16 cellular contexts compared by ENCODE assay signal in genomic region chr5:14325369-14325768, GRCh38.
DNase-seq lines count a peak whose midpoint lies in the region; ATAC-seq, FAIRE-seq and TF ChIP-seq lines count a peak whose summit lies in the region.
"Had no signal": no experiment of that assay in that cellular context is flagged by ENCODE, and none has a peak within 500 bp of the region (broad histone marks: within the 10 kb centered on the region; RNA-seq: fewer than 3 reads in every experiment).

No MANE protein-coding gene starts in this region.

- no peak overlapping the region for H3K4me3 ChIP-seq in choroid plexus epithelial cell (ENCODE audit: low read depth, low read length)

- peak overlapping the region; percentile 63; the same call in 1 of the 2 replicates for H3K27ac Mint-ChIP-seq in HFFc6
- peak overlapping the region; percentile 91 for H3K27ac Mint-ChIP-seq in nephron progenitor cell
- H3K27ac Mint-ChIP-seq: CD4-positive, alpha-beta T cell had no signal

- H3K4me1 Mint-ChIP-seq in HFFc6 (ENCODE audit: low read depth) (peaks cover 78% of the 10 kb centered on the region), nephron progenitor cell (peaks cover 47% of the 10 kb centered on the region)

- DNase-seq in NCI-H2107 (lab: John Stamatoyannopoulos, UW) (peak; percentile 27), NCI-H2107 treated with DMSO at 0.1 percent for 48 hours (lab: John Stamatoyannopoulos, UW; ENCODE audit: unreplicated experiment) (no peak), HFFc6 (no peak), choroid plexus epithelial cell (ENCODE audit: low read depth) (peak; percentile 45), nephron progenitor cell (no peak), frontal cortex (ENCODE audit: low spot score in 2 of 2) (no peak), sciatic nerve (ENCODE audit: low spot score) (no peak)
- no peak for DNase-seq in activated CD8-positive, alpha-beta memory T cell treated with anti-CD3 and anti-CD28 coated beads, Interleukin-2, amount 50 U/mL, for 4 hours
- DNase-seq: BE2C; CD4-positive, alpha-beta T cell; Kasumi-1; NCI-H1105; NCI-H1694 treated with DMSO at 0.1 percent for 48 hours; SHP77 treated with DMSO at 0.1 percent for 48 hours had no signal

- H3K36me3 Mint-ChIP-seq in HFFc6 (ENCODE audit: low read depth) (peaks cover 65% of the 10 kb centered on the region), nephron progenitor cell (ENCODE audit: low read depth) (peaks cover 56% of the 10 kb centered on the region)

- FAIRE-seq in frontal cortex (lab: Jason Lieb, UNC): no peak
- FAIRE-seq: GM19239, H54 had no signal

- intact Hi-C loops in sciatic nerve (cut with DNase I): no loop called here

- H3K9me3 Mint-ChIP-seq in HFFc6 (peaks cover 4% of the 10 kb centered on the region; the same call in 1 of the 2 replicates), nephron progenitor cell (peaks cover 13% of the 10 kb centered on the region)

- no peak for ATAC-seq in sciatic nerve

- H3K4me3 Mint-ChIP-seq in HFFc6 (no peak overlapping the region; the same call in 1 of the 2 replicates), nephron progenitor cell (no peak overlapping the region)
- H3K4me3 Mint-ChIP-seq: CD4-positive, alpha-beta T cell had no signal

- H3K27me3 Mint-ChIP-seq in HFFc6 (ENCODE audit: insufficient read depth) (peaks cover 25% of the 10 kb centered on the region), nephron progenitor cell (ENCODE audit: low read depth, poor library complexity) (peaks cover 2% of the 10 kb centered on the region)
- H3K27me3 Mint-ChIP-seq: CD4-positive, alpha-beta T cell had no signal

- TF ChIP-seq CTCF in HFFc6 (IDR thresholded peaks at IDR 0.05) (no peak), choroid plexus epithelial cell (conservative IDR thresholded peaks at IDR 0.05; ENCODE audit: low read depth, low read length) (no peak), nephron progenitor cell (IDR thresholded peaks at IDR 0.05) (no peak)

Comparison
In these comparisons a context has a peak if more than half of its experiments do, and no peak if none do; other contexts are left out.
1. DNase-seq: peak in NCI-H2107 (single experiment) and choroid plexus epithelial cell (single experiment); none in NCI-H2107 treated with DMSO at 0.1 percent for 48 hours (single experiment), HFFc6 (single experiment), nephron progenitor cell (single experiment), frontal cortex (0 of 2), activated CD8-positive, alpha-beta memory T cell treated with anti-CD3 and anti-CD28 coated beads, Interleukin-2, amount 50 U/mL, for 4 hours (single experiment) and sciatic nerve (single experiment).